9 cellular contexts compared by ENCODE assay signal in genomic region chr5:132495672-132496630, GRCh38. TPM values are rescaled to one million over a fixed set of nuclear protein-coding genes. Genes with fewer than 3 reads are reported as not detected.
DNase-seq lines count a peak whose midpoint lies in the region; ATAC-seq and TF ChIP-seq lines count a peak whose summit lies in the region.
"Had no signal": no experiment of that assay in that cellular context is flagged by ENCODE, and none has a peak within 500 bp of the region (broad histone marks: within the 10 kb centered on the region; RNA-seq: fewer than 3 reads in every experiment).

No MANE protein-coding gene starts in this region.

- no peaks in the 10 kb centered on the region for H4K20me1 ChIP-seq in OCI-LY1 (ENCODE audit: insufficient read depth, low read length)

- H3K36me3 ChIP-seq in HUES6 (ENCODE audit: control insufficient read depth, insufficient read depth, low read length): no peaks in the 10 kb centered on the region
- no peaks in the 10 kb centered on the region for H3K36me3 ChIP-seq in OCI-LY1 (ENCODE audit: insufficient read depth, low read length)

- peak; percentile 17; the same call in 1 of the 2 replicates for TF ChIP-seq CTCF in OCI-LY1 (IDR thresholded peaks at IDR 0.05; ENCODE audit: low read length)

- H2AFZ ChIP-seq in OCI-LY1 (ENCODE audit: low read length): 0 out of 2 replicates have a peak overlapping the region, but pooled peaks have one; percentile 77

- H3K4me1 ChIP-seq in HUES6 (ENCODE audit: control insufficient read depth, insufficient read depth, low read length) (peaks cover 32% of the 10 kb centered on the region), OCI-LY1 (ENCODE audit: insufficient read depth, low read length, severe bottlenecking) (peaks cover 26% of the 10 kb centered on the region)

- no peaks in the 10 kb centered on the region for H3K9me2 ChIP-seq in OCI-LY1 (ENCODE audit: low read depth, low read length)

- no peaks in the 10 kb centered on the region for H3K79me2 ChIP-seq in OCI-LY1 (ENCODE audit: insufficient read depth, low read length)

- ATAC-seq in GM21381 (IDR thresholded peaks at IDR 0.05; ENCODE audit: unreplicated experiment): peak; percentile 39

- peak overlapping the region; percentile 58 for H3K9ac ChIP-seq in HUES6 (ENCODE audit: low read length)
- H3K9ac ChIP-seq in OCI-LY1 (ENCODE audit: low read length): peak overlapping the region; percentile 82

- H3K27ac ChIP-seq in HUES6 (ENCODE audit: low read depth, low read length): peak overlapping the region; percentile 53; the same call in 1 of the 2 replicates
- H3K27ac ChIP-seq in OCI-LY1 (ENCODE audit: low read depth, low read length, poor library complexity, severe bottlenecking): peak overlapping the region; percentile 41
- peak overlapping the region; percentile 83 for H3K27ac ChIP-seq in epithelial cell of prostate

- H3K4me3 ChIP-seq in HUES6 (ENCODE audit: low read depth, low read length): peak overlapping the region; percentile 73
- H3K4me3 ChIP-seq in OCI-LY1 (ENCODE audit: low read depth, low read length, poor library complexity, severe bottlenecking): peak overlapping the region; percentile 85

- H3F3A ChIP-seq in OCI-LY1 (ENCODE audit: insufficient read depth, low read length): peaks cover 6% of the 10 kb centered on the region; the same call in 1 of the 2 replicates

- peak overlapping the region; percentile 91 for H3K4me2 ChIP-seq in OCI-LY1 (ENCODE audit: low read length)

- no peaks in the 10 kb centered on the region for H3K9me3 ChIP-seq in HUES6 (ENCODE audit: control insufficient read depth, insufficient read depth, low read depth, low read length)
- no peaks in the 10 kb centered on the region for H3K9me3 ChIP-seq in OCI-LY1 (ENCODE audit: low read length)

- DNase-seq in COR-L47 (lab: John Stamatoyannopoulos, UW) (peak; percentile 80), activated T-cell treated with anti-CD3 and anti-CD28 coated beads for 4 hours (peak; percentile 84), epithelial cell of prostate (ENCODE audit: low read depth, low spot score) (peak; percentile 77), mucosa of gallbladder (ENCODE audit: low spot score) (peak; percentile 93)
- DNase-seq in stimulated activated CD8-positive, alpha-beta memory T cell treated with anti-CD3 and anti-CD28 coated beads, Interleukin-4, amount 100 ng/mL, for 4 hours (ENCODE audit: low read depth in 2 of 2, low spot score in 1 of 2): peak; percentile 63 to 83

- H3K27me3 ChIP-seq in HUES6 (ENCODE audit: control insufficient read depth, insufficient read depth, low read length): peaks cover 16% of the 10 kb centered on the region
- no peaks in the 10 kb centered on the region for H3K27me3 ChIP-seq in OCI-LY1 (ENCODE audit: insufficient read depth, low read length)

RNA-seq across cellular contexts. Expression of gene IRF1, which starts 5.4 kb away (rescaled TPM):
- 38.3 TPM for total RNA-seq in mucosa of gallbladder

RNA-seq across cellular contexts. Expression of gene IL5, which starts 47.4 kb away (rescaled TPM):
- total RNA-seq in mucosa of gallbladder: not detected
- total RNA-seq: pulmonary artery endothelial cell had no signal

Comparison
In these comparisons a context has a peak if more than half of its experiments do, and no peak if none do; other contexts are left out.
1. Peak in every context shown above with its lines: DNase-seq, ATAC-seq, H3K4me3 ChIP-seq and H3K27ac ChIP-seq.